22 cellular contexts compared by ENCODE assay signal in the genomic region with DNA sequence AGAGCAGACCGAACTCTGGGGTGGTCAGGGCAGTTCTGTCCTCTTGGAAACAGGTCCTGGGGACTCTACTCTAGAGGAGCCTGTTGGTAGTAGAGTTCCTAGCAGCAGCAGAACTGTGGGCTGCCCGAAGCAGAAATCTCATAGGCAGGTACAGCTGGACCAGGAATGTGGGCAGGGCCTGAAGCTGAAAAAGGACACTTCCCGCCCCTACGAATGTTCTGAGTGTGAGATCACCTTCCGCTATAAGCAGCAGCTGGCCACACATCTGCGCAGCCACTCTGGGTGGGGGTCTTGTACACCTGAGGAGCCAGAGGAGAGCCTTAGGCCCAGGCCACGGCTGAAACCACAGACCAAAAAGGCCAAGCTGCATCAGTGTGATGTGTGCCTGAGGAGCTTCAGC.
"Had no signal": no experiment of that assay in that cellular context is flagged by ENCODE, and none has a peak within 500 bp of the region (broad histone marks: within the 10 kb centered on the region; RNA-seq: fewer than 3 reads in every experiment).

No MANE protein-coding gene starts in this region.

- H3K4me1 Mint-ChIP-seq: brain; central memory CD8-positive, alpha-beta T cell; WTC11 had no signal

- H3K27me3 Mint-ChIP-seq: activated CD8-positive, alpha-beta memory T cell treated with anti-CD3 and anti-CD28 coated beads, Interleukin-2, amount 10 ng/mL, durations not matched to agents 7 days and 5 days; activated naive CD8-positive, alpha-beta T cell treated with anti-CD3 and anti-CD28 coated beads, Interleukin-2, amount 10 ng/mL, durations not matched to agents 7 days and 5 days; activated T-helper 17 cell treated with anti-CD3 and anti-CD28 coated beads, Interleukin-2, amount 50 U/mL, for 72 hours; brain; central memory CD8-positive, alpha-beta T cell had no signal

- H3K27ac Mint-ChIP-seq: activated CD8-positive, alpha-beta memory T cell treated with anti-CD3 and anti-CD28 coated beads, Interleukin-2, amount 10 ng/mL, durations not matched to agents 7 days and 5 days; activated naive CD4-positive, alpha-beta T cell treated with anti-CD3 and anti-CD28 coated beads for 36 hours; activated naive CD8-positive, alpha-beta T cell treated with anti-CD3 and anti-CD28 coated beads, Interleukin-2, amount 10 ng/mL, durations not matched to agents 7 days and 5 days; brain; T-helper 1 cell treated with Interleukin-12 subunit alpha and Interleukin-12 subunit beta and Interleukin-4 antibody, amounts not matched to agents 30 μg/mL and 1 μg/mL, for 36 hours; WTC11 had no signal

- ATAC-seq: activated CD8-positive, alpha-beta memory T cell treated with anti-CD3 and anti-CD28 coated beads, Interleukin-2, amount 10 ng/mL, durations not matched to agents 7 days and 5 days; activated T-helper 17 cell treated with anti-CD3 and anti-CD28 coated beads, Interleukin-2, amount 50 U/mL, for 72 hours; WTC11 had no signal

- DNase-seq: activated CD4-positive, alpha-beta T cell treated with anti-CD3 and anti-CD28 coated beads for 48 hours; activated CD4-positive, alpha-beta T cell treated with anti-CD3 and anti-CD28 coated beads, Interleukin-2, amount 50 U/mL, for 4 hours; activated CD4-positive, CD25-positive, alpha-beta regulatory T cell treated with anti-CD3 and anti-CD28 coated beads, Interleukin-2, amount 50 U/mL, for 72 hours; activated CD8-positive, alpha-beta memory T cell treated with anti-CD3 and anti-CD28 coated beads, Interleukin-2, amount 10 ng/mL, durations not matched to agents 7 days and 5 days; activated gamma-delta T cell; activated naive CD4-positive, alpha-beta T cell treated with anti-CD3 and anti-CD28 coated beads for 36 hours; activated naive CD8-positive, alpha-beta T cell treated with anti-CD3 and anti-CD28 coated beads, Interleukin-2, amount 10 ng/mL, durations not matched to agents 7 days and 5 days; activated T-cell treated with anti-CD3 and anti-CD28 coated beads, Interleukin-2, amount 50 U/mL, for 48 hours; amniotic stem cell; Karpas-422; MM.1S; NCI-H1105; NCI-H1436; NCI-H1694 treated with DMSO at 0.1 percent for 48 hours; NCI-H2029 treated with DMSO at 0.1 percent for 48 hours; NCI-H524; SHP77 treated with DMSO at 0.1 percent for 48 hours had no signal

- H3K4me3 Mint-ChIP-seq: activated CD8-positive, alpha-beta memory T cell treated with anti-CD3 and anti-CD28 coated beads, Interleukin-2, amount 10 ng/mL, durations not matched to agents 7 days and 5 days; activated naive CD4-positive, alpha-beta T cell treated with anti-CD3 and anti-CD28 coated beads for 36 hours; activated naive CD8-positive, alpha-beta T cell treated with anti-CD3 and anti-CD28 coated beads, Interleukin-2, amount 10 ng/mL, durations not matched to agents 7 days and 5 days; activated T-helper 17 cell treated with anti-CD3 and anti-CD28 coated beads, Interleukin-2, amount 50 U/mL, for 72 hours; brain; central memory CD8-positive, alpha-beta T cell; T-helper 1 cell treated with Interleukin-12 subunit alpha and Interleukin-12 subunit beta and Interleukin-4 antibody, amounts not matched to agents 30 μg/mL and 1 μg/mL, for 36 hours; WTC11 had no signal

- H3K9me3 Mint-ChIP-seq: activated naive CD4-positive, alpha-beta T cell treated with anti-CD3 and anti-CD28 coated beads for 36 hours; activated naive CD8-positive, alpha-beta T cell treated with anti-CD3 and anti-CD28 coated beads, Interleukin-2, amount 10 ng/mL, durations not matched to agents 7 days and 5 days; activated T-helper 17 cell treated with anti-CD3 and anti-CD28 coated beads, Interleukin-2, amount 50 U/mL, for 72 hours; brain; central memory CD8-positive, alpha-beta T cell; T-helper 1 cell treated with Interleukin-12 subunit alpha and Interleukin-12 subunit beta and Interleukin-4 antibody, amounts not matched to agents 30 μg/mL and 1 μg/mL, for 36 hours; WTC11 had no signal
